Comparison of ENCODE assay signal across 14 cellular contexts in the genomic region with DNA sequence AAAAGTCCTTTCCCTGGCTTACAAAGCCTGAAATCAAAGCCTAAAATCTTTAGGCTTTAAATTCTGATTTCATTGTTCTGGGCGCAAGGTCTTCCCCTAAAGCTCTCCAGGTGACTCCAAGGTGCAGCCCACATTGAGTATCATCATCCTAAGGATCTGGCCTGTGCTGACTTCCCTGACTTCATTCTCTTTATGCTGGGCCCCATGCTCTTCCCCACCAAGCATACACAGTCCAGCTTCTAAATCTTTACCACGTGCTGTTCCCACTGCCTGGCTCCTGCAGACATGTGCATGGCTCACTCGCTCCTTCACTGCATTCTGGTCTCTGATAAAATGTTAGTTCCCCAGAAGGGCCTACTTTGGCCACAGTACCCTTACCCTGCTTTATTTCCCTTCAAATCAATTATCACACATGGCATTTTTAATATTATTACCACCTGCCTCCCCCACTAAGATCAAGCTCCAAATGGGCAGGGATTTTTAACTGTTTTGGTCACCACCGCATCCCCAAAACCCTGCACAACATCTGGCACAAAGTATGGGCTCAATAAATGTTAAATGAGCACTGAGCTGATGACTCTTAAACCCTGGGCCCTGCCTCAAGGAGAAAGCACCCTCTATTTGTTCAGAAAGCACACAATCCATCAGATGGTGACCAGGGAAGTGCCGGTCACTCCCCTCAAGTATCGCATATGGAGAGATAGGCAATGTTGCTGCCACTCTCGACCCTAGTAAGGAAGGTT. TPM values are rescaled to one million over a fixed set of nuclear protein-coding genes. Genes with fewer than 3 reads are reported as not detected.
DNase-seq lines count a peak whose midpoint lies in the region; ATAC-seq, FAIRE-seq and TF ChIP-seq lines count a peak whose summit lies in the region.
"Had no signal": no experiment of that assay in that cellular context is flagged by ENCODE, and none has a peak within 500 bp of the region (broad histone marks: within the 10 kb centered on the region; RNA-seq: fewer than 3 reads in every experiment).

No MANE protein-coding gene starts in this region.

- FAIRE-seq in GM12878 (lab: Jason Lieb, UNC) = no peak
- FAIRE-seq: H54, RCC 7860 had no signal

- no peak for TF ChIP-seq CTCF in MM.1S (IDR thresholded peaks at IDR 0.05; ENCODE audit: low read length)
- no peak for TF ChIP-seq CTCF in GM12878 (IDR thresholded peaks at IDR 0.05 in 2 of 3, conservative IDR thresholded peaks at IDR 0.05 in 1 of 3; ENCODE audit: control insufficient read depth in 2 of 3, extremely low read depth in 1 of 3, insufficient read depth in 1 of 3, low read depth in 3 of 3, low read length in 3 of 3)
- no peak for TF ChIP-seq CTCF in psoas muscle (IDR thresholded peaks at IDR 0.05)

- H3K27ac ChIP-seq in MM.1S (ENCODE audit: low read length) (peak overlapping the region; percentile 35; the same call in 1 of the 2 replicates), GM12878 (ENCODE audit: control insufficient read depth, insufficient read depth) (peak overlapping the region; percentile 33), psoas muscle (peak overlapping the region; percentile 76)
- H3K27ac ChIP-seq: body of pancreas had no signal

- H2AFZ ChIP-seq in MM.1S (ENCODE audit: low read length) (no peak overlapping the region), GM12878 (ENCODE audit: control insufficient read depth, low read depth, low read length) (no peak overlapping the region)

- H3F3A ChIP-seq in MM.1S (ENCODE audit: insufficient read depth, low read length) = peaks cover 18% of the 10 kb centered on the region

- TF ChIP-seq POLR2A in GM12878 (IDR thresholded peaks at IDR 0.05; ENCODE audit: low read depth, low read length) = no peak

- SMC1A ChIA-PET in GM12878 (lab: Charles Lee; ENCODE audit: uncharacterized antibody, unreplicated experiment) = interaction anchor here (0.9 to 8.8 kb wide), 28 partner anchors 9 to 301 kb away, joined by 3 to 309 read pairs (median 6); a partner anchor contains a TSS

- ATAC-seq in GM12878 = no peak
- ATAC-seq in psoas muscle = no peak
- no peak for ATAC-seq in HG03439 (IDR thresholded peaks at IDR 0.05; ENCODE audit: unreplicated experiment)
- ATAC-seq: body of pancreas had no signal

- WGBS in GM12878 (ENCODE audit: insufficient coverage, insufficient replicate concordance, low lambda C conversion rate, missing lambda C conversion rate) = 81% methylated on average over 7 of the region's 7 CpGs
- 77 to 83% (median 79%) methylated on average over 7 of the region's 7 CpGs for WGBS in psoas muscle, 3 donors

- H3K27me3 ChIP-seq in MM.1S (replicated peaks; ENCODE audit: insufficient read depth, low read length) = no peaks in the 10 kb centered on the region
- H3K27me3 ChIP-seq in GM12878 (replicated peaks in 1 of 2; ENCODE audit: control insufficient read depth in 2 of 2, insufficient read depth in 2 of 2, low read length in 1 of 2) = no peaks in the 10 kb centered on the region
- no peaks in the 10 kb centered on the region for H3K27me3 ChIP-seq in psoas muscle (ENCODE audit: insufficient read depth in 3 of 3, low read length in 2 of 3)
- H3K27me3 ChIP-seq: body of pancreas had no signal

- H3K27ac Mint-ChIP-seq in T-helper 1 cell treated with Interleukin-12 subunit alpha and Interleukin-12 subunit beta and Interleukin-4 antibody, amounts not matched to agents 30 μg/mL and 1 μg/mL, for 36 hours = peak overlapping the region; percentile 65

- peak overlapping the region; percentile 12 for H3K4me3 Mint-ChIP-seq in T-helper 1 cell treated with Interleukin-12 subunit alpha and Interleukin-12 subunit beta and Interleukin-4 antibody, amounts not matched to agents 30 μg/mL and 1 μg/mL, for 36 hours

- peak overlapping the region; percentile 37; the same call in 1 of the 2 replicates for H3K9ac ChIP-seq in MM.1S (ENCODE audit: low read length)
- peak overlapping the region; percentile 48 for H3K9ac ChIP-seq in GM12878 (ENCODE audit: control insufficient read depth, insufficient read depth, low read length)

- no peaks in the 10 kb centered on the region for H3K9me3 Mint-ChIP-seq in T-helper 1 cell treated with Interleukin-12 subunit alpha and Interleukin-12 subunit beta and Interleukin-4 antibody, amounts not matched to agents 30 μg/mL and 1 μg/mL, for 36 hours

- no peaks in the 10 kb centered on the region for H3K27me3 Mint-ChIP-seq in T-helper 1 cell treated with Interleukin-12 subunit alpha and Interleukin-12 subunit beta and Interleukin-4 antibody, amounts not matched to agents 30 μg/mL and 1 μg/mL, for 36 hours (ENCODE audit: low read depth)

- TF ChIP-seq EP300 in GM12878 (IDR thresholded peaks at IDR 0.05; ENCODE audit: borderline replicate concordance in 1 of 2, control insufficient read depth in 1 of 2, low read depth in 2 of 2, low read length in 2 of 2) = no peak

- H3K4me1 ChIP-seq in MM.1S (ENCODE audit: low read length) (peaks cover 30% of the 10 kb centered on the region), GM12878 (ENCODE audit: control insufficient read depth, insufficient read depth, low read length) (peaks cover 15% of the 10 kb centered on the region), psoas muscle (peaks cover 32% of the 10 kb centered on the region)

- H3K79me2 ChIP-seq in MM.1S (ENCODE audit: low read length) (peaks cover 83% of the 10 kb centered on the region), GM12878 (ENCODE audit: control insufficient read depth, insufficient read depth, low read length) (peaks cover 78% of the 10 kb centered on the region)

- H3K36me3 Mint-ChIP-seq in T-helper 1 cell treated with Interleukin-12 subunit alpha and Interleukin-12 subunit beta and Interleukin-4 antibody, amounts not matched to agents 30 μg/mL and 1 μg/mL, for 36 hours (ENCODE audit: low read depth) = peaks cover 13% of the 10 kb centered on the region

- peaks cover 37% of the 10 kb centered on the region; the same call in 1 of the 2 replicates for H4K20me1 ChIP-seq in MM.1S (ENCODE audit: insufficient read depth, low read length)
- no peaks in the 10 kb centered on the region; the same call in 1 of the 2 replicates for H4K20me1 ChIP-seq in GM12878 (ENCODE audit: control insufficient read depth, insufficient read depth)

- POLR2A ChIA-PET in GM12878 (lab: Charles Lee) = interaction anchor here (1.0 to 5.1 kb wide), 9 partner anchors 9 to 167 kb away, joined by 3 to 34 read pairs (median 10); a partner anchor contains a TSS

- no peaks in the 10 kb centered on the region for H3K9me2 ChIP-seq in MM.1S (replicated peaks; ENCODE audit: insufficient read depth, low read length)

- TF ChIP-seq RAD21 in GM12878 (IDR thresholded peaks at IDR 0.05; ENCODE audit: insufficient read depth, low read depth, low read length) = no peak

- H3K4me3 ChIP-seq in MM.1S (ENCODE audit: low read length) = peak overlapping the region; percentile 51
- H3K4me3 ChIP-seq in GM12878 = peak overlapping the region; percentile 70; the same call in 1 of the 2 replicates
- H3K4me3 ChIP-seq in psoas muscle = peak overlapping the region; percentile 61
- H3K4me3 ChIP-seq: body of pancreas had no signal

- no peaks in the 10 kb centered on the region for H3K9me3 ChIP-seq in MM.1S (replicated peaks; ENCODE audit: insufficient read depth, low read length)
- H3K9me3 ChIP-seq in GM12878 (replicated peaks; ENCODE audit: control insufficient read depth, insufficient read depth, low read length) = no peaks in the 10 kb centered on the region
- H3K9me3 ChIP-seq in psoas muscle = no peaks in the 10 kb centered on the region
- H3K9me3 ChIP-seq: body of pancreas had no signal

- CTCF ChIA-PET in GM12878 (lab: Yijun Ruan, JAX) = interaction anchor here (0.6 to 9.1 kb wide), 38 partner anchors 9 to 410 kb away, joined by 3 to 466 read pairs (median 6); a partner anchor contains a TSS

- no TSS peak for BruUV-seq in GM12878 (replicated peaks; lab: Mats Ljungman, UMichigan)

- H3K4me1 Mint-ChIP-seq in T-helper 1 cell treated with Interleukin-12 subunit alpha and Interleukin-12 subunit beta and Interleukin-4 antibody, amounts not matched to agents 30 μg/mL and 1 μg/mL, for 36 hours (ENCODE audit: low read depth) = peaks cover 46% of the 10 kb centered on the region

- RAD21 ChIA-PET in GM12878 (lab: Charles Lee; ENCODE audit: unreplicated experiment) = interaction anchor here (0.9 to 8.0 kb wide), 21 partner anchors 9 to 402 kb away, joined by 3 to 271 read pairs (median 6); a partner anchor contains a TSS

- intact Hi-C loops in GM12878 (cut with micrococcal nuclease; ENCODE audit: unreplicated experiment) = loop anchor here (1.0 kb wide), 1 partner anchor 169 kb away; no protein-coding TSS in a partner anchor
- intact Hi-C loops in psoas muscle (cut with DNase I) = loop anchor here (2.0 to 5.0 kb wide), 2 partner anchors 50 to 291 kb away; no protein-coding TSS in a partner anchor

- DNase-seq in T-helper 1 cell (no peak), MM.1S (no peak), GM12878 (ENCODE audit: low read depth, low spot score) (no peak), psoas muscle (no peak), hypothalamus (lab: John Stamatoyannopoulos, UW) (no peak)
- DNase-seq in effector CD4-positive, alpha-beta T cell = no peak
- DNase-seq: activated CD4-positive, alpha-beta T cell treated with anti-CD3 and anti-CD28 coated beads for 1 hour; body of pancreas; GF-D8; NCI-H1436 treated with DMSO at 0.1 percent for 48 hours had no signal

- H3K4me2 ChIP-seq in MM.1S (ENCODE audit: low read depth, low read length) (peak overlapping the region; percentile 93), GM12878 (ENCODE audit: control insufficient read depth, insufficient read depth) (peak overlapping the region; percentile 71)

- in situ Hi-C loops in GM12878 (cut with MboI) = loop anchor here (5.0 kb wide), 2 partner anchors 51 to 296 kb away; no protein-coding TSS in a partner anchor

- peaks cover 18% of the 10 kb centered on the region for H3K36me3 ChIP-seq in MM.1S (replicated peaks; ENCODE audit: insufficient read depth, low read length)
- peaks cover 12 to 30% of the 10 kb centered on the region in 2 experiments for H3K36me3 ChIP-seq in GM12878 (ENCODE audit: control insufficient read depth in 2 of 2, insufficient read depth in 2 of 2, low read length in 1 of 2)
- H3K36me3 ChIP-seq in psoas muscle (ENCODE audit: insufficient read depth in 1 of 2, low read depth in 1 of 2) = peaks cover 0 to 24% of the 10 kb centered on the region in 2 donors

RNA-seq across cellular contexts. Expression of a gene that starts 3.3 kb away (rescaled TPM):
- total RNA-seq in GM12878 (2013; cell fraction: nucleolus; rRNA removed) = 50.2 and 52.7 TPM in 2 replicates
- total RNA-seq in GM12878 (2014; rRNA removed) (323 and 343 TPM in 2 replicates), GM12878 (2014; rRNA removed; fragmentation: Illumina TruSeq; extraction: Trizol) (497 and 501 TPM in 2 replicates), GM12878 (2021) (534 and 544 TPM in 2 replicates), psoas muscle (100 to 1,000 TPM in 3 of 4 donors, 10 to 100 TPM in 1; 70.3 to 150 (median 114) TPM)
- polyA plus RNA-seq in GM12878 (2011; ENCODE audit: low read depth) = 747 TPM
- polyA plus RNA-seq in GM12878 (2011; rRNA removed) (442 and 775 TPM in 2 replicates), GM12878 (2014; fragmentation: Illumina TruSeq; extraction: Trizol) (865 and 1,083 TPM in 2 replicates), GM12878 (2014; fragmentation: Nextera tagmentation; extraction: Ambion mirVana) (100 to 1,000 TPM; 156 to 460 TPM), GM12878 (2014; rRNA removed) (568 and 589 TPM in 2 replicates), GM12878 (2016; fragmentation: Nextera tagmentation; extraction: Ambion mirVana) (100 to 1,000 TPM; 253 to 257 TPM), psoas muscle (100 to 1,000 TPM; 142 to 267 (median 162) TPM)
- polyA plus RNA-seq in GM12878 (2011; cell fraction: cytosol; rRNA removed) = 1,104 and 1,118 TPM in 2 replicates
- 303 and 389 TPM in 2 replicates for polyA plus RNA-seq in GM12878 (2011; cell fraction: nucleus; rRNA removed)
- 462 and 532 TPM in 2 replicates for polyA plus RNA-seq in GM12878 (2012)
- 892 and 964 TPM in 2 replicates for polyA minus RNA-seq in GM12878 (2011; rRNA and poly(A)+ RNA removed)
- 147 and 180 TPM in 2 replicates for polyA minus RNA-seq in GM12878 (2011; cell fraction: cytosol; rRNA and poly(A)+ RNA removed)
- polyA minus RNA-seq in GM12878 (2011; cell fraction: nucleus; rRNA and poly(A)+ RNA removed) = 36.1 and 62.5 TPM in 2 replicates

RNA-seq across cellular contexts. Expression of a gene that starts 8.9 kb away (rescaled TPM):
- total RNA-seq in GM12878 (2013; cell fraction: nucleolus; rRNA removed) = 16.4 and 22.3 TPM in 2 replicates
- total RNA-seq in GM12878 (2014; rRNA removed) = 2.9 and 3.6 TPM in 2 replicates
- 1.7 and 2.0 TPM in 2 replicates for total RNA-seq in GM12878 (2014; rRNA removed; fragmentation: Illumina TruSeq; extraction: Trizol)
- total RNA-seq in GM12878 (2021) = 8.9 and 10.2 TPM in 2 replicates
- polyA plus RNA-seq in GM12878 (2011; ENCODE audit: low read depth) = 2.7 TPM
- 2.7 and 2.9 TPM in 2 replicates for polyA plus RNA-seq in GM12878 (2011; rRNA removed)
- 2.8 and 2.9 TPM in 2 replicates for polyA plus RNA-seq in GM12878 (2011; cell fraction: cytosol; rRNA removed)
- 15.8 and 19.4 TPM in 2 replicates for polyA plus RNA-seq in GM12878 (2011; cell fraction: nucleus; rRNA removed)
- polyA plus RNA-seq in GM12878 (2012) = 5.4 and 7.8 TPM in 2 replicates
- polyA plus RNA-seq in GM12878 (2014; fragmentation: Illumina TruSeq; extraction: Trizol) = 2.1 and 3.4 TPM in 2 replicates
- polyA plus RNA-seq in GM12878 (2014; fragmentation: Nextera tagmentation; extraction: Ambion mirVana) = under 1 TPM in 1 of 2 experiments, not detected in 1; 0.07 TPM
- 5.6 and 6.0 TPM in 2 replicates for polyA plus RNA-seq in GM12878 (2014; rRNA removed)
- 1 to 10 TPM; 2.9 to 4.3 TPM for polyA plus RNA-seq in GM12878 (2016; fragmentation: Nextera tagmentation; extraction: Ambion mirVana)
- 4.2 and 8.9 TPM in 2 replicates for polyA minus RNA-seq in GM12878 (2011; rRNA and poly(A)+ RNA removed)
- polyA minus RNA-seq in GM12878 (2011; cell fraction: cytosol; rRNA and poly(A)+ RNA removed) = 2.4 and 4.0 TPM in 2 replicates
- 7.5 and 11.5 TPM in 2 replicates for polyA minus RNA-seq in GM12878 (2011; cell fraction: nucleus; rRNA and poly(A)+ RNA removed)
- total RNA-seq in psoas muscle = 100 to 1,000 TPM in 2 of 4 donors, 10 to 100 TPM in 2; 64.5 to 157 (median 109) TPM
- polyA plus RNA-seq in psoas muscle = 10 to 100 TPM; 11.1 to 46.4 (median 35.3) TPM
